Comparison of ENCODE assay signal across 1 cellular context in genomic region chr12:11622774-11623375, GRCh38.
TF ChIP-seq lines count a peak whose summit lies in the region.

No MANE protein-coding gene starts in this region.

TF ChIP-seq in HCT116, 20 proteins besides CTCF, POLR2A, EP300 and RAD21 (continued from another document):
- no peak for TF ChIP-seq POLR2AphosphoS5 (IDR thresholded peaks at IDR 0.05; ENCODE audit: low read depth, low read length)
